Comparison of ENCODE assay signal across 7 cellular contexts in the genomic region with DNA sequence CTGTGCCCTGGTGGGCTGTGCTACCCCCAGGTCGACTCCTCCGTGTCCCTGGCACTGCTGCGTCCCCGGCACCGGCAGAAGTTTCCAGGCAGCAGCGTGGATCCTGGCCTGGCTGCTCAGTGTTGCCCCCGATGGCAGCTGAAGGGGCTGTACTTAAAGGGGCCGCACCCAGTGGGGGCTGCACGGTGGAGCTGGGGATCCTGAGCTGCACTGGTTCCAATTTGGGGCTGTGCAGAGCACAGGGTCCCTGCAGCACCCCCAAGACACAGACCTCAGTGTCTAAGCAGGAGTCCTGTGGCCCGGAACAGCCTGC.
DNase-seq lines count a peak whose midpoint lies in the region; ATAC-seq and TF ChIP-seq lines count a peak whose summit lies in the region.
"Not testable (repeated sequence)": the region's sequence is repeated elsewhere in the genome, so short reads cannot be mapped to it uniquely, and the experiment has no call there.

No MANE protein-coding gene starts in this region.

- not testable (repeated sequence) for H3K4me3 ChIP-seq in DND-41 (ENCODE audit: low read depth in 1 of 2, low read length in 2 of 2); H7 (ENCODE audit: insufficient read depth, low read depth, low read length); osteoblast (ENCODE audit: insufficient read depth, low read length)

- H3K4me2 ChIP-seq in DND-41 (ENCODE audit: insufficient read depth, low read length); osteoblast (ENCODE audit: insufficient read depth, low read length): not testable (repeated sequence)

- H2AFZ ChIP-seq in DND-41 (ENCODE audit: low read depth, low read length); osteoblast (ENCODE audit: low read length): not testable (repeated sequence)

- POLR2A ChIA-PET in activated B cell treated with CpG ODN at 0.5 μM for 24 hours (lab: Charles Lee) = not testable (repeated sequence)

- H3K27ac ChIP-seq in DND-41 (ENCODE audit: low read length); osteoblast (ENCODE audit: low read depth, low read length): not testable (repeated sequence)

- not testable (repeated sequence) for H3K36me3 ChIP-seq in DND-41 (ENCODE audit: insufficient read depth, low read length); H7 (replicated peaks; ENCODE audit: control insufficient read depth, insufficient read depth, low read length); osteoblast (ENCODE audit: insufficient read depth, low read length)

- intact Hi-C loops in activated B cell treated with CpG ODN at 0.5 μM for 24 hours (cut with micrococcal nuclease) = not testable (repeated sequence)

- H3K27me3 Mint-ChIP-seq in activated B cell treated with CpG ODN at 0.5 μM for 24 hours; effector memory CD8-positive, alpha-beta T cell: not testable (repeated sequence)

- not testable (repeated sequence) for H3K9ac ChIP-seq in DND-41 (ENCODE audit: low read depth, low read length)

- not testable (repeated sequence) for H3K79me2 ChIP-seq in DND-41 (ENCODE audit: insufficient read depth, low read length); osteoblast (ENCODE audit: insufficient read depth, low read length)

- H4K20me1 ChIP-seq in DND-41 (ENCODE audit: insufficient read depth, low read length); osteoblast (ENCODE audit: insufficient read depth, low read length): not testable (repeated sequence)

- DNase-seq in DND-41; activated B cell treated with CpG ODN at 0.5 μM for 24 hours; effector memory CD8-positive, alpha-beta T cell; osteoblast (ENCODE audit: insufficient read length, low spot score, missing footprints): not testable (repeated sequence)
- DNase-seq in H7 (peak; percentile 2), NCI-H82 (lab: John Stamatoyannopoulos, UW) (peak; percentile 3), iPS-NIHi11 (ENCODE audit: low spot score) (peak; percentile 33)

- not testable (repeated sequence) for H3K4me3 Mint-ChIP-seq in activated B cell treated with CpG ODN at 0.5 μM for 24 hours; effector memory CD8-positive, alpha-beta T cell

- H3K36me3 Mint-ChIP-seq in activated B cell treated with CpG ODN at 0.5 μM for 24 hours (ENCODE audit: low read depth); effector memory CD8-positive, alpha-beta T cell (ENCODE audit: insufficient read depth): not testable (repeated sequence)

- not testable (repeated sequence) for H3K27ac Mint-ChIP-seq in activated B cell treated with CpG ODN at 0.5 μM for 24 hours; effector memory CD8-positive, alpha-beta T cell

- CTCF ChIA-PET in activated B cell treated with CpG ODN at 0.5 μM for 24 hours (lab: Charles Lee) = not testable (repeated sequence)

- ATAC-seq in DND-41 (ENCODE audit: insufficient read depth, low read depth) (peak; percentile 49; the same call in 1 of the 3 replicates), activated B cell treated with CpG ODN at 0.5 μM for 24 hours (ENCODE audit: low read depth) (peak; percentile 52)
- peak; percentile 32 for ATAC-seq in effector memory CD8-positive, alpha-beta T cell (replicated peaks)

- not testable (repeated sequence) for H3K9me3 ChIP-seq in DND-41 (ENCODE audit: insufficient read depth, low read length, severe bottlenecking); osteoblast (ENCODE audit: low read depth, low read length)

- not testable (repeated sequence) for H3K4me1 Mint-ChIP-seq in activated B cell treated with CpG ODN at 0.5 μM for 24 hours; effector memory CD8-positive, alpha-beta T cell (ENCODE audit: low read depth in 2 of 2)

- TF ChIP-seq CTCF in DND-41 (IDR thresholded peaks at IDR 0.05; ENCODE audit: borderline replicate concordance, extremely low read depth, low read length, poor library complexity, severe bottlenecking); activated B cell treated with CpG ODN at 0.5 μM for 24 hours (IDR thresholded peaks at IDR 0.05): not testable (repeated sequence)
- TF ChIP-seq CTCF in osteoblast (IDR thresholded peaks at IDR 0.05; ENCODE audit: extremely low read depth, low read depth, low read length) = peak; percentile 8

- H3K9me3 Mint-ChIP-seq in activated B cell treated with CpG ODN at 0.5 μM for 24 hours = not testable (repeated sequence)
- H3K9me3 Mint-ChIP-seq in effector memory CD8-positive, alpha-beta T cell = peaks cover 0 to 10% of the 10 kb centered on the region in 2 donors

- H3K27me3 ChIP-seq in DND-41 (ENCODE audit: insufficient read depth, low read length, poor library complexity); H7 (ENCODE audit: control insufficient read depth, insufficient read depth, low read length); osteoblast (ENCODE audit: insufficient read depth, low read length): not testable (repeated sequence)

- H3K4me1 ChIP-seq in DND-41 (ENCODE audit: insufficient read depth, low read length); osteoblast (ENCODE audit: insufficient read depth, low read length): not testable (repeated sequence)
